39 cellular contexts compared by ENCODE assay signal in genomic region chr4:6557185-6557584, GRCh38.
"Had no signal": no experiment of that assay in that cellular context is flagged by ENCODE, and none has a peak within 500 bp of the region (broad histone marks: within the 10 kb centered on the region; RNA-seq: fewer than 3 reads in every experiment).

No MANE protein-coding gene starts in this region.

- ATAC-seq: activated CD4-positive, alpha-beta T cell treated with anti-CD3 and anti-CD28 coated beads for 36 hours; activated CD4-positive, CD25-positive, alpha-beta regulatory T cell treated with anti-CD3 and anti-CD28 coated beads, Interleukin-2, amount 50 U/mL, for 24 hours; activated CD8-positive, alpha-beta memory T cell treated with anti-CD3 and anti-CD28 coated beads, Interleukin-2, amount 10 ng/mL, durations not matched to agents 7 days and 5 days; activated CD8-positive, alpha-beta T cell treated with anti-CD3 and anti-CD28 coated beads, Interleukin-2, amount 10 ng/mL, durations not matched to agents 7 days and 5 days; activated naive CD8-positive, alpha-beta T cell treated with anti-CD3 and anti-CD28 coated beads, Interleukin-2, amount 50 U/mL, for 24 hours; WTC11 had no signal

- H3K4me3 ChIP-seq: ascending aorta, cardiac muscle cell had no signal

- H3K9me3 Mint-ChIP-seq: activated naive CD4-positive, alpha-beta T cell treated with anti-CD3 and anti-CD28 coated beads, Interleukin-2, amount 50 U/mL, for 24 hours; T-helper 2 cell treated with Interferon-gamma antibody and Interleukin-4, amounts not matched to agents 5 μg/mL and 100 μg/mL, for 36 hours had no signal

- H3K27ac Mint-ChIP-seq: activated CD4-positive, alpha-beta memory T cell treated with anti-CD3 and anti-CD28 coated beads, Interleukin-2, amount 10 ng/mL, durations not matched to agents 7 days and 5 days; activated CD4-positive, alpha-beta T cell treated with anti-CD3 and anti-CD28 coated beads for 36 hours; activated CD4-positive, alpha-beta T cell treated with anti-CD3 and anti-CD28 coated beads, Interleukin-2, amount 10 ng/mL, durations not matched to agents 7 days and 5 days; activated CD8-positive, alpha-beta memory T cell treated with anti-CD3 and anti-CD28 coated beads, Interleukin-2, amount 10 ng/mL, durations not matched to agents 7 days and 5 days; activated CD8-positive, alpha-beta T cell treated with anti-CD3 and anti-CD28 coated beads, Interleukin-2, amount 10 ng/mL, durations not matched to agents 7 days and 5 days; activated naive CD4-positive, alpha-beta T cell treated with anti-CD3 and anti-CD28 coated beads, Interleukin-2, amount 10 ng/mL, durations not matched to agents 7 days and 5 days; activated naive CD4-positive, alpha-beta T cell treated with anti-CD3 and anti-CD28 coated beads, Interleukin-2, amount 50 U/mL, for 24 hours; activated naive CD8-positive, alpha-beta T cell; activated naive CD8-positive, alpha-beta T cell treated with anti-CD3 and anti-CD28 coated beads, Interleukin-2, amount 10 ng/mL, durations not matched to agents 7 days and 5 days; activated naive CD8-positive, alpha-beta T cell treated with anti-CD3 and anti-CD28 coated beads, Interleukin-2, amount 50 U/mL, for 24 hours; activated T-cell treated with anti-CD3 and anti-CD28 coated beads, Interleukin-2, amount 50 U/mL, for 24 hours; activated T-helper 2 cell treated with anti-CD3 and anti-CD28 coated beads, Interferon-gamma antibody, Interleukin-2, Interleukin-4, amounts not matched to agents 10 μg/mL and 5 μg/mL and 100 μg/mL, durations not matched to agents 14 hours and 24 hours and 36 hours; brain; T-helper 1 cell treated with Interleukin-12 subunit alpha and Interleukin-12 subunit beta and Interleukin-4 antibody, amounts not matched to agents 30 μg/mL and 1 μg/mL, for 36 hours; T-helper 2 cell treated with Interferon-gamma antibody and Interleukin-4, amounts not matched to agents 5 μg/mL and 100 μg/mL, for 36 hours; WTC11 had no signal

- H3K36me3 ChIP-seq: ascending aorta, cardiac muscle cell, WERI-Rb-1 had no signal

- H3K27me3 ChIP-seq: ascending aorta had no signal

- H3K27ac ChIP-seq: ascending aorta, cardiac muscle cell, WERI-Rb-1 had no signal

- H3K36me3 Mint-ChIP-seq: activated CD8-positive, alpha-beta memory T cell treated with anti-CD3 and anti-CD28 coated beads, Interleukin-2, amount 10 ng/mL, durations not matched to agents 7 days and 5 days; activated naive CD4-positive, alpha-beta T cell treated with anti-CD3 and anti-CD28 coated beads, Interleukin-2, amount 10 ng/mL, durations not matched to agents 7 days and 5 days; activated naive CD4-positive, alpha-beta T cell treated with anti-CD3 and anti-CD28 coated beads, Interleukin-2, amount 50 U/mL, for 24 hours; activated naive CD8-positive, alpha-beta T cell; activated naive CD8-positive, alpha-beta T cell treated with anti-CD3 and anti-CD28 coated beads, Interleukin-2, amount 10 ng/mL, durations not matched to agents 7 days and 5 days; brain had no signal

- H3K4me1 Mint-ChIP-seq: activated naive CD4-positive, alpha-beta T cell treated with anti-CD3 and anti-CD28 coated beads, Interleukin-2, amount 50 U/mL, for 24 hours; activated naive CD8-positive, alpha-beta T cell treated with anti-CD3 and anti-CD28 coated beads, Interleukin-2, amount 50 U/mL, for 24 hours had no signal

- H3K9me3 ChIP-seq: ascending aorta had no signal

- DNase-seq: activated CD4-positive, alpha-beta memory T cell treated with anti-CD3 and anti-CD28 coated beads, Interleukin-2, amount 10 ng/mL, durations not matched to agents 7 days and 5 days; activated CD4-positive, alpha-beta T cell treated with anti-CD3 and anti-CD28 coated beads for 1 hour; activated CD4-positive, alpha-beta T cell treated with anti-CD3 and anti-CD28 coated beads for 36 hours; activated CD4-positive, alpha-beta T cell treated with anti-CD3 and anti-CD28 coated beads for 48 hours; activated CD4-positive, alpha-beta T cell treated with anti-CD3 and anti-CD28 coated beads, Interleukin-2, amount 10 ng/mL, durations not matched to agents 7 days and 5 days; activated CD4-positive, alpha-beta T cell treated with anti-CD3 and anti-CD28 coated beads, Interleukin-2, amount 50 U/mL, for 48 hours; activated CD4-positive, CD25-positive, alpha-beta regulatory T cell; activated CD8-positive, alpha-beta memory T cell treated with anti-CD3 and anti-CD28 coated beads for 24 hours; activated CD8-positive, alpha-beta memory T cell treated with anti-CD3 and anti-CD28 coated beads, Interleukin-2, amount 10 ng/mL, durations not matched to agents 7 days and 5 days; activated CD8-positive, alpha-beta memory T cell treated with anti-CD3 and anti-CD28 coated beads, Interleukin-2, amount 50 U/mL, for 48 hours; activated CD8-positive, alpha-beta T cell treated with anti-CD3 and anti-CD28 coated beads, Interleukin-2, amount 10 ng/mL, durations not matched to agents 7 days and 5 days; activated effector memory CD4-positive, alpha-beta T cell treated with Interleukin-2 at 50 U/mL for 16 hours; activated gamma-delta T cell; activated naive CD4-positive, alpha-beta T cell treated with anti-CD3 and anti-CD28 coated beads, Interleukin-2, amount 10 ng/mL, durations not matched to agents 7 days and 5 days; activated naive CD4-positive, alpha-beta T cell treated with Interleukin-2 at 50 U/mL for 16 hours; activated naive CD8-positive, alpha-beta T cell treated with anti-CD3 and anti-CD28 coated beads, Interleukin-2, amount 10 ng/mL, durations not matched to agents 7 days and 5 days; activated naive CD8-positive, alpha-beta T cell treated with anti-CD3 and anti-CD28 coated beads, Interleukin-2, amount 50 U/mL, for 24 hours; activated T-cell treated with anti-CD3 and anti-CD28 coated beads, Interleukin-2, amount 50 U/mL, for 24 hours; activated T-cell treated with anti-CD3 and anti-CD28 coated beads, Interleukin-2, amount 50 U/mL, for 48 hours; amygdala; anterior cingulate cortex; caudate nucleus; cerebellar nuclear complex; T-helper 1 cell; T-helper 2 cell; T-helper 9 cell; WERI-Rb-1 had no signal

- FAIRE-seq: bronchial epithelial cell had no signal

- H3K4me1 ChIP-seq: ascending aorta had no signal

- H3K4me3 Mint-ChIP-seq: activated CD4-positive, alpha-beta memory T cell treated with anti-CD3 and anti-CD28 coated beads, Interleukin-2, amount 10 ng/mL, durations not matched to agents 7 days and 5 days; activated CD4-positive, alpha-beta T cell treated with anti-CD3 and anti-CD28 coated beads for 36 hours; activated CD4-positive, alpha-beta T cell treated with anti-CD3 and anti-CD28 coated beads, Interleukin-2, amount 10 ng/mL, durations not matched to agents 7 days and 5 days; activated CD8-positive, alpha-beta memory T cell treated with anti-CD3 and anti-CD28 coated beads, Interleukin-2, amount 10 ng/mL, durations not matched to agents 7 days and 5 days; activated CD8-positive, alpha-beta T cell treated with anti-CD3 and anti-CD28 coated beads, Interleukin-2, amount 10 ng/mL, durations not matched to agents 7 days and 5 days; activated naive CD4-positive, alpha-beta T cell treated with anti-CD3 and anti-CD28 coated beads, Interleukin-2, amount 10 ng/mL, durations not matched to agents 7 days and 5 days; activated naive CD4-positive, alpha-beta T cell treated with anti-CD3 and anti-CD28 coated beads, Interleukin-2, amount 50 U/mL, for 24 hours; activated naive CD8-positive, alpha-beta T cell; activated naive CD8-positive, alpha-beta T cell treated with anti-CD3 and anti-CD28 coated beads, Interleukin-2, amount 10 ng/mL, durations not matched to agents 7 days and 5 days; activated naive CD8-positive, alpha-beta T cell treated with anti-CD3 and anti-CD28 coated beads, Interleukin-2, amount 50 U/mL, for 24 hours; activated T-cell treated with anti-CD3 and anti-CD28 coated beads, Interleukin-2, amount 50 U/mL, for 24 hours; brain; central memory CD8-positive, alpha-beta T cell; T-helper 1 cell treated with Interleukin-12 subunit alpha and Interleukin-12 subunit beta and Interleukin-4 antibody, amounts not matched to agents 30 μg/mL and 1 μg/mL, for 36 hours; T-helper 2 cell treated with Interferon-gamma antibody and Interleukin-4, amounts not matched to agents 5 μg/mL and 100 μg/mL, for 36 hours; WTC11 had no signal
